1 cellular context compared by ENCODE assay signal in the genomic region with DNA sequence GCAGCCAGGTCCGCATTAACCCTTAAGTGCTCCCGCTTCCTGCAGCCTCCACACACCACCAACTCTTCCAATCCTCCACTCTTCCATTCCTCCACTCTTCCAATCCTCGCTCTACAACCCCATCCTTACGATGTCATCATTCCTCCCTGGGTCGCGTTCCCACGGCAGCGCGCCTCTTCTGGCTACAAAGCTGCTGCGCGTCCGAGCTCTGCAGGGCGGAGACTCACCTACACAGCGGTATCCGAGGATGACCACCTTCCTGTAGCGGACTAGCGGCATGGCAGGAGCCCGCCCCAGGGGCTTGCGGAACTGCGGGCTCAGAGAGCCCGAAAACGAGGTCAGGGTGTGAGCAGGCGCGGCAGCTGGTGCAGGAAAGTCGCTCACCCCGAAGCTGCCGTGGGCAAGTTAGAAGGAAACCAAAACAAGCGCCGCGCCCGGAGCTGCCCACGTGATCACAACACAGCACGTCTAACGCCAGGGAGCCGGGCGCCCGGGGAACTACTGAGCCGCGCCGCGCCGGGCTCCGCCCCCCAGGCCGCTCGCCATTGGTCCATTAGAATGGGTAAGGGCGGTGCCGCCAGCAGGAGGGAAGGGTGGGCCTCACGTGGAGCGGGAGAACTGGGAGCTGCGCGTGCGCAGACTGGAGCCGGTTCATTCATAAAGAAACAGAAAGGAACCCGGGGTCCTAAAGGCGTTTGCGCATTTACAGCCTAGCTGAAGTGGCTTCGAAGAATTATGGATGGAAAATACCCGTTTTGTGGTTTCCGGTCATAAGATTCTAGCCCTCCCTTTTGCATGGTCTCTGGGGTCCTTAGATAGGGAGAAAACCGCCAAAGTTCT.
A peak's percentile ranks its signal among the peaks of the same experiment; 100 is the strongest.
TF ChIP-seq lines count a peak whose summit lies in the region.

A gene with protein sequence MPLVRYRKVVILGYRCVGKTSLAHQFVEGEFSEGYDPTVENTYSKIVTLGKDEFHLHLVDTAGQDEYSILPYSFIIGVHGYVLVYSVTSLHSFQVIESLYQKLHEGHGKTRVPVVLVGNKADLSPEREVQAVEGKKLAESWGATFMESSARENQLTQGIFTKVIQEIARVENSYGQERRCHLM (minus strand): TSS at position 473 of the 840 bp plus-strand sequence. CDS start 194 bp downstream, at position 279.

TF ChIP-seq in HepG2, 621 proteins besides CTCF, POLR2A, EP300 and RAD21 (continued from another document and continues in another):
- TF ChIP-seq, protein P1, sequence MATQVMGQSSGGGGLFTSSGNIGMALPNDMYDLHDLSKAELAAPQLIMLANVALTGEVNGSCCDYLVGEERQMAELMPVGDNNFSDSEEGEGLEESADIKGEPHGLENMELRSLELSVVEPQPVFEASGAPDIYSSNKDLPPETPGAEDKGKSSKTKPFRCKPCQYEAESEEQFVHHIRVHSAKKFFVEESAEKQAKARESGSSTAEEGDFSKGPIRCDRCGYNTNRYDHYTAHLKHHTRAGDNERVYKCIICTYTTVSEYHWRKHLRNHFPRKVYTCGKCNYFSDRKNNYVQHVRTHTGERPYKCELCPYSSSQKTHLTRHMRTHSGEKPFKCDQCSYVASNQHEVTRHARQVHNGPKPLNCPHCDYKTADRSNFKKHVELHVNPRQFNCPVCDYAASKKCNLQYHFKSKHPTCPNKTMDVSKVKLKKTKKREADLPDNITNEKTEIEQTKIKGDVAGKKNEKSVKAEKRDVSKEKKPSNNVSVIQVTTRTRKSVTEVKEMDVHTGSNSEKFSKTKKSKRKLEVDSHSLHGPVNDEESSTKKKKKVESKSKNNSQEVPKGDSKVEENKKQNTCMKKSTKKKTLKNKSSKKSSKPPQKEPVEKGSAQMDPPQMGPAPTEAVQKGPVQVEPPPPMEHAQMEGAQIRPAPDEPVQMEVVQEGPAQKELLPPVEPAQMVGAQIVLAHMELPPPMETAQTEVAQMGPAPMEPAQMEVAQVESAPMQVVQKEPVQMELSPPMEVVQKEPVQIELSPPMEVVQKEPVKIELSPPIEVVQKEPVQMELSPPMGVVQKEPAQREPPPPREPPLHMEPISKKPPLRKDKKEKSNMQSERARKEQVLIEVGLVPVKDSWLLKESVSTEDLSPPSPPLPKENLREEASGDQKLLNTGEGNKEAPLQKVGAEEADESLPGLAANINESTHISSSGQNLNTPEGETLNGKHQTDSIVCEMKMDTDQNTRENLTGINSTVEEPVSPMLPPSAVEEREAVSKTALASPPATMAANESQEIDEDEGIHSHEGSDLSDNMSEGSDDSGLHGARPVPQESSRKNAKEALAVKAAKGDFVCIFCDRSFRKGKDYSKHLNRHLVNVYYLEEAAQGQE (IDR thresholded peaks at IDR 0.05; ENCODE audit: borderline replicate concordance in 1 of 2, low read depth in 1 of 2, low read length in 2 of 2): 0 out of 4 replicates have a peak, but pooled peaks of 1 of the 2 experiments have one; percentile 16
- peak; percentile 79 for TF ChIP-seq NFYB (CRISPR knock-in tag; IDR thresholded peaks at IDR 0.05)
- TF ChIP-seq GPN1 (CRISPR knock-in tag; IDR thresholded peaks at IDR 0.05; ENCODE audit: borderline replicate concordance): no peak
- TF ChIP-seq, protein P2, sequence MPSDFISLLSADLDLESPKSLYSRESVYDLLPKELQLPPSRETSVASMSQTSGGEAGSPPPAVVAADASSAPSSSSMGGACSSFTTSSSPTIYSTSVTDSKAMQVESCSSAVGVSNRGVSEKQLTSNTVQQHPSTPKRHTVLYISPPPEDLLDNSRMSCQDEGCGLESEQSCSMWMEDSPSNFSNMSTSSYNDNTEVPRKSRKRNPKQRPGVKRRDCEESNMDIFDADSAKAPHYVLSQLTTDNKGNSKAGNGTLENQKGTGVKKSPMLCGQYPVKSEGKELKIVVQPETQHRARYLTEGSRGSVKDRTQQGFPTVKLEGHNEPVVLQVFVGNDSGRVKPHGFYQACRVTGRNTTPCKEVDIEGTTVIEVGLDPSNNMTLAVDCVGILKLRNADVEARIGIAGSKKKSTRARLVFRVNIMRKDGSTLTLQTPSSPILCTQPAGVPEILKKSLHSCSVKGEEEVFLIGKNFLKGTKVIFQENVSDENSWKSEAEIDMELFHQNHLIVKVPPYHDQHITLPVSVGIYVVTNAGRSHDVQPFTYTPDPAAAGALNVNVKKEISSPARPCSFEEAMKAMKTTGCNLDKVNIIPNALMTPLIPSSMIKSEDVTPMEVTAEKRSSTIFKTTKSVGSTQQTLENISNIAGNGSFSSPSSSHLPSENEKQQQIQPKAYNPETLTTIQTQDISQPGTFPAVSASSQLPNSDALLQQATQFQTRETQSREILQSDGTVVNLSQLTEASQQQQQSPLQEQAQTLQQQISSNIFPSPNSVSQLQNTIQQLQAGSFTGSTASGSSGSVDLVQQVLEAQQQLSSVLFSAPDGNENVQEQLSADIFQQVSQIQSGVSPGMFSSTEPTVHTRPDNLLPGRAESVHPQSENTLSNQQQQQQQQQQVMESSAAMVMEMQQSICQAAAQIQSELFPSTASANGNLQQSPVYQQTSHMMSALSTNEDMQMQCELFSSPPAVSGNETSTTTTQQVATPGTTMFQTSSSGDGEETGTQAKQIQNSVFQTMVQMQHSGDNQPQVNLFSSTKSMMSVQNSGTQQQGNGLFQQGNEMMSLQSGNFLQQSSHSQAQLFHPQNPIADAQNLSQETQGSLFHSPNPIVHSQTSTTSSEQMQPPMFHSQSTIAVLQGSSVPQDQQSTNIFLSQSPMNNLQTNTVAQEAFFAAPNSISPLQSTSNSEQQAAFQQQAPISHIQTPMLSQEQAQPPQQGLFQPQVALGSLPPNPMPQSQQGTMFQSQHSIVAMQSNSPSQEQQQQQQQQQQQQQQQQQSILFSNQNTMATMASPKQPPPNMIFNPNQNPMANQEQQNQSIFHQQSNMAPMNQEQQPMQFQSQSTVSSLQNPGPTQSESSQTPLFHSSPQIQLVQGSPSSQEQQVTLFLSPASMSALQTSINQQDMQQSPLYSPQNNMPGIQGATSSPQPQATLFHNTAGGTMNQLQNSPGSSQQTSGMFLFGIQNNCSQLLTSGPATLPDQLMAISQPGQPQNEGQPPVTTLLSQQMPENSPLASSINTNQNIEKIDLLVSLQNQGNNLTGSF (CRISPR knock-in tag; IDR thresholded peaks at IDR 0.05): no peak
- no peak for TF ChIP-seq HNRNPUL1 (IDR thresholded peaks at IDR 0.05; ENCODE audit: low read depth, low read length)
- TF ChIP-seq PAWR (CRISPR knock-in tag; IDR thresholded peaks at IDR 0.05; ENCODE audit: borderline replicate concordance): 0 out of 2 replicates have a peak, but pooled peaks have one; percentile 13
- TF ChIP-seq ZNF430 (CRISPR knock-in tag; IDR thresholded peaks at IDR 0.05): 0 out of 2 replicates have a peak, but pooled peaks have one; percentile 37
- TF ChIP-seq FOXC1 (CRISPR knock-in tag; IDR thresholded peaks at IDR 0.05; ENCODE audit: borderline replicate concordance): peak; percentile 47; the same call in 1 of the 2 replicates
- peak; percentile 64; the same call in 1 of the 2 replicates for TF ChIP-seq ZFP36L1 (CRISPR knock-in tag; IDR thresholded peaks at IDR 0.05)
- TF ChIP-seq SRSF9 (IDR thresholded peaks at IDR 0.05; ENCODE audit: borderline replicate concordance, insufficient read depth, low read depth, low read length, poor library complexity, severe bottlenecking): no peak
- 0 out of 2 replicates have a peak, but pooled peaks have one; percentile 52 for TF ChIP-seq ZBTB7A (CRISPR knock-in tag; IDR thresholded peaks at IDR 0.05)
- peak; percentile 56; the same call in 1 of the 2 replicates for TF ChIP-seq ZMYM4 (CRISPR knock-in tag; IDR thresholded peaks at IDR 0.05)
- TF ChIP-seq ZNF792 (CRISPR knock-in tag; IDR thresholded peaks at IDR 0.05): peak; percentile 68; the same call in 1 of the 2 replicates
- peak; percentile 57 for TF ChIP-seq KAT8 (CRISPR knock-in tag; IDR thresholded peaks at IDR 0.05)
- TF ChIP-seq, protein P3, sequence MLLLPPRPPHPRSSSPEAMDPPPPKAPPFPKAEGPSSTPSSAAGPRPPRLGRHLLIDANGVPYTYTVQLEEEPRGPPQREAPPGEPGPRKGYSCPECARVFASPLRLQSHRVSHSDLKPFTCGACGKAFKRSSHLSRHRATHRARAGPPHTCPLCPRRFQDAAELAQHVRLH (CRISPR knock-in tag; IDR thresholded peaks at IDR 0.05; ENCODE audit: borderline replicate concordance, low read depth): 0 out of 2 replicates have a peak, but pooled peaks have one; percentile 58
- TF ChIP-seq, protein P4, sequence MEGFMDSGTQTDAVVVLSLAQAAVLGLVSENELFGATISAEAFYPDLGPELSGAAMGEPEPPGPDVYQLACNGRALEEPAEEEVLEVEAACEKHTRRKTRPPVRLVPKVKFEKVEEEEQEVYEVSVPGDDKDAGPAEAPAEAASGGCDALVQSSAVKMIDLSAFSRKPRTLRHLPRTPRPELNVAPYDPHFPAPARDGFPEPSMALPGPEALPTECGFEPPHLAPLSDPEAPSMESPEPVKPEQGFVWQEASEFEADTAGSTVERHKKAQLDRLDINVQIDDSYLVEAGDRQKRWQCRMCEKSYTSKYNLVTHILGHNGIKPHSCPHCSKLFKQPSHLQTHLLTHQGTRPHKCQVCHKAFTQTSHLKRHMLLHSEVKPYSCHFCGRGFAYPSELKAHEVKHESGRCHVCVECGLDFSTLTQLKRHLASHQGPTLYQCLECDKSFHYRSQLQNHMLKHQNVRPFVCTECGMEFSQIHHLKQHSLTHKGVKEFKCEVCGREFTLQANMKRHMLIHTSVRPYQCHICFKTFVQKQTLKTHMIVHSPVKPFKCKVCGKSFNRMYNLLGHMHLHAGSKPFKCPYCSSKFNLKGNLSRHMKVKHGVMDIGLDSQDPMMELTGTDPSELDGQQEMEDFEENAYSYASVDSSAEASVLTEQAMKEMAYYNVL (CRISPR knock-in tag; IDR thresholded peaks at IDR 0.05; ENCODE audit: borderline replicate concordance): no peak; the same call in 1 of the 2 replicates
- TF ChIP-seq, protein P5, sequence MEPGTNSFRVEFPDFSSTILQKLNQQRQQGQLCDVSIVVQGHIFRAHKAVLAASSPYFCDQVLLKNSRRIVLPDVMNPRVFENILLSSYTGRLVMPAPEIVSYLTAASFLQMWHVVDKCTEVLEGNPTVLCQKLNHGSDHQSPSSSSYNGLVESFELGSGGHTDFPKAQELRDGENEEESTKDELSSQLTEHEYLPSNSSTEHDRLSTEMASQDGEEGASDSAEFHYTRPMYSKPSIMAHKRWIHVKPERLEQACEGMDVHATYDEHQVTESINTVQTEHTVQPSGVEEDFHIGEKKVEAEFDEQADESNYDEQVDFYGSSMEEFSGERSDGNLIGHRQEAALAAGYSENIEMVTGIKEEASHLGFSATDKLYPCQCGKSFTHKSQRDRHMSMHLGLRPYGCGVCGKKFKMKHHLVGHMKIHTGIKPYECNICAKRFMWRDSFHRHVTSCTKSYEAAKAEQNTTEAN (CRISPR knock-in tag; conservative IDR thresholded peaks at IDR 0.05): 0 out of 2 replicates have a peak, but pooled peaks have one; percentile 45
- no peak for TF ChIP-seq SUZ12 (IDR thresholded peaks at IDR 0.05; ENCODE audit: low read depth, low read length)
- TF ChIP-seq, protein P6, sequence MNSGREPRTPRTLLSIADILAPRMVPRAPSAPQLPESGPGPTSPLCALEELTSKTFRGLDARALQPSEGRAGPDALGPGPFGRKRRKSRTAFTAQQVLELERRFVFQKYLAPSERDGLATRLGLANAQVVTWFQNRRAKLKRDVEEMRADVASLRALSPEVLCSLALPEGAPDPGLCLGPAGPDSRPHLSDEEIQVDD (CRISPR knock-in tag; IDR thresholded peaks at IDR 0.05; ENCODE audit: borderline replicate concordance): no peak
- TF ChIP-seq MTA3 (CRISPR knock-in tag; IDR thresholded peaks at IDR 0.05): no peak
- no peak for TF ChIP-seq TBL1XR1 (IDR thresholded peaks at IDR 0.05; ENCODE audit: borderline replicate concordance, low read length, partially characterized antibody)
- TF ChIP-seq SPEN (CRISPR knock-in tag; IDR thresholded peaks at IDR 0.05; ENCODE audit: low read depth): peak; percentile 45; the same call in 1 of the 2 replicates
- TF ChIP-seq ZNF776 (CRISPR knock-in tag; IDR thresholded peaks at IDR 0.05): no peak
- TF ChIP-seq ZNF607 (CRISPR knock-in tag; IDR thresholded peaks at IDR 0.05; ENCODE audit: borderline replicate concordance): peak; percentile 50; the same call in 1 of the 2 replicates
- TF ChIP-seq GTF2F1 (IDR thresholded peaks at IDR 0.05; ENCODE audit: low read length): no peak
- TF ChIP-seq, protein P7, sequence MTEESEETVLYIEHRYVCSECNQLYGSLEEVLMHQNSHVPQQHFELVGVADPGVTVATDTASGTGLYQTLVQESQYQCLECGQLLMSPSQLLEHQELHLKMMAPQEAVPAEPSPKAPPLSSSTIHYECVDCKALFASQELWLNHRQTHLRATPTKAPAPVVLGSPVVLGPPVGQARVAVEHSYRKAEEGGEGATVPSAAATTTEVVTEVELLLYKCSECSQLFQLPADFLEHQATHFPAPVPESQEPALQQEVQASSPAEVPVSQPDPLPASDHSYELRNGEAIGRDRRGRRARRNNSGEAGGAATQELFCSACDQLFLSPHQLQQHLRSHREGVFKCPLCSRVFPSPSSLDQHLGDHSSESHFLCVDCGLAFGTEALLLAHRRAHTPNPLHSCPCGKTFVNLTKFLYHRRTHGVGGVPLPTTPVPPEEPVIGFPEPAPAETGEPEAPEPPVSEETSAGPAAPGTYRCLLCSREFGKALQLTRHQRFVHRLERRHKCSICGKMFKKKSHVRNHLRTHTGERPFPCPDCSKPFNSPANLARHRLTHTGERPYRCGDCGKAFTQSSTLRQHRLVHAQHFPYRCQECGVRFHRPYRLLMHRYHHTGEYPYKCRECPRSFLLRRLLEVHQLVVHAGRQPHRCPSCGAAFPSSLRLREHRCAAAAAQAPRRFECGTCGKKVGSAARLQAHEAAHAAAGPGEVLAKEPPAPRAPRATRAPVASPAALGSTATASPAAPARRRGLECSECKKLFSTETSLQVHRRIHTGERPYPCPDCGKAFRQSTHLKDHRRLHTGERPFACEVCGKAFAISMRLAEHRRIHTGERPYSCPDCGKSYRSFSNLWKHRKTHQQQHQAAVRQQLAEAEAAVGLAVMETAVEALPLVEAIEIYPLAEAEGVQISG (CRISPR knock-in tag; IDR thresholded peaks at IDR 0.05): peak; percentile 37; the same call in 1 of the 2 replicates
- peak; percentile 54; the same call in 1 of the 2 replicates for TF ChIP-seq ZNF263 (CRISPR knock-in tag; IDR thresholded peaks at IDR 0.05)
- TF ChIP-seq NFE2L2 (IDR thresholded peaks at IDR 0.05; ENCODE audit: low read length): no peak
- no peak for TF ChIP-seq ZBTB8A (CRISPR knock-in tag; IDR thresholded peaks at IDR 0.05; ENCODE audit: borderline replicate concordance, low read depth)
- TF ChIP-seq POLR2AphosphoS5 (IDR thresholded peaks at IDR 0.05; ENCODE audit: low read depth, low read length): peak; percentile 47; the same call in 1 of the 2 replicates
- TF ChIP-seq, protein P8, sequence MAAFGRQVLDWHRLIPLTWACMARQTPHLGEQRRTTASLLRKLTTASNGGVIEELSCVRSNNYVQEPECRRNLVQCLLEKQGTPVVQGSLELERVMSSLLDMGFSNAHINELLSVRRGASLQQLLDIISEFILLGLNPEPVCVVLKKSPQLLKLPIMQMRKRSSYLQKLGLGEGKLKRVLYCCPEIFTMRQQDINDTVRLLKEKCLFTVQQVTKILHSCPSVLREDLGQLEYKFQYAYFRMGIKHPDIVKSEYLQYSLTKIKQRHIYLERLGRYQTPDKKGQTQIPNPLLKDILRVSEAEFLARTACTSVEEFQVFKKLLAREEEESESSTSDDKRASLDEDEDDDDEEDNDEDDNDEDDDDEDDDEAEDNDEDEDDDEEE (CRISPR knock-in tag; IDR thresholded peaks at IDR 0.05): 0 out of 2 replicates have a peak, but pooled peaks have one; percentile 53
- TF ChIP-seq KDM2A (CRISPR knock-in tag; IDR thresholded peaks at IDR 0.05; ENCODE audit: borderline replicate concordance, low read depth): peak; percentile 52; the same call in 1 of the 2 replicates
- TF ChIP-seq ZC3H13 (CRISPR knock-in tag; IDR thresholded peaks at IDR 0.05): no peak
- TF ChIP-seq HDAC1 (CRISPR knock-in tag; IDR thresholded peaks at IDR 0.05): peak; percentile 77
